Comparison of ENCODE assay signal across 2 cellular contexts in genomic region chr21:29305561-29305960, GRCh38.
TF ChIP-seq lines count a peak whose summit lies in the region.

No MANE protein-coding gene starts in this region.

TF ChIP-seq in GM12891, 5 proteins besides CTCF, POLR2A, EP300 and RAD21 (continued from another document):
- TF ChIP-seq POLR2AphosphoS5 (IDR thresholded peaks at IDR 0.05; ENCODE audit: low read depth, low read length) (no peak), TAF1 (IDR thresholded peaks at IDR 0.05; ENCODE audit: low read depth, low read length) (no peak)

TF ChIP-seq in GM12878, 131 proteins besides CTCF, POLR2A, EP300 and RAD21 (continued from another document):
- no peak for TF ChIP-seq NFIC (IDR thresholded peaks at IDR 0.05; ENCODE audit: low read depth, low read length)
- no peak for TF ChIP-seq ZBTB33 (IDR thresholded peaks at IDR 0.05)
- TF ChIP-seq TARDBP (IDR thresholded peaks at IDR 0.05; ENCODE audit: borderline replicate concordance), result no peak
- no peak for TF ChIP-seq USF1 (IDR thresholded peaks at IDR 0.05; ENCODE audit: borderline replicate concordance, extremely low read length, insufficient read depth, low read depth, low read length)
TF ChIP-seq in GM12878: peak in this region for 0.
